In genomic region chr17:44095647-44096496, GRCh38 we compare ENCODE assay signal across 1 cellular context.
TF ChIP-seq lines count a peak whose summit lies in the region.

No MANE protein-coding gene starts in this region.

TF ChIP-seq in SK-N-SH, 30 proteins besides CTCF, POLR2A, EP300 and RAD21 (continued from another document):
- TF ChIP-seq USF2 (IDR thresholded peaks at IDR 0.05; ENCODE audit: borderline replicate concordance, low read depth, low read length) (no peak), RCOR1 (IDR thresholded peaks at IDR 0.05; ENCODE audit: low read length) (no peak), TEAD4 (IDR thresholded peaks at IDR 0.05; ENCODE audit: borderline replicate concordance, insufficient read depth) (no peak), NFIC (IDR thresholded peaks at IDR 0.05; ENCODE audit: borderline replicate concordance) (no peak), SMC3 (IDR thresholded peaks at IDR 0.05; ENCODE audit: low read depth, low read length) (peak; percentile 33; the same call in 1 of the 2 replicates), FOXM1 (IDR thresholded peaks at IDR 0.05; ENCODE audit: low read depth) (no peak), IRF3 (IDR thresholded peaks at IDR 0.05; ENCODE audit: low read depth, low read length) (no peak), GATA2 (CRISPR knock-in tag; IDR thresholded peaks at IDR 0.05) (no peak), ZBTB33 (IDR thresholded peaks at IDR 0.05; ENCODE audit: borderline replicate concordance, low read depth) (no peak), CHD2 (IDR thresholded peaks at IDR 0.05; ENCODE audit: low read length, partially characterized antibody) (peak; percentile 70), TCF12 (IDR thresholded peaks at IDR 0.05) (peak; percentile 57; the same call in 1 of the 2 replicates), NRF1 (IDR thresholded peaks at IDR 0.05; ENCODE audit: low read depth, low read length) (no peak), FOXJ3 (CRISPR knock-in tag; IDR thresholded peaks at IDR 0.05) (no peak), ELF1 (IDR thresholded peaks at IDR 0.05) (0 out of 2 replicates have a peak, but pooled peaks have one; percentile 32), RXRA (IDR thresholded peaks at IDR 0.05; ENCODE audit: borderline replicate concordance, low read depth) (no peak), EZH2phosphoT487 (IDR thresholded peaks at IDR 0.05; ENCODE audit: borderline replicate concordance, low read depth) (no peak), RFX5 (IDR thresholded peaks at IDR 0.05; ENCODE audit: low read length) (no peak), FOSL2 (IDR thresholded peaks at IDR 0.05; ENCODE audit: borderline replicate concordance, low read depth) (no peak)
- TF ChIP-seq, protein P1, sequence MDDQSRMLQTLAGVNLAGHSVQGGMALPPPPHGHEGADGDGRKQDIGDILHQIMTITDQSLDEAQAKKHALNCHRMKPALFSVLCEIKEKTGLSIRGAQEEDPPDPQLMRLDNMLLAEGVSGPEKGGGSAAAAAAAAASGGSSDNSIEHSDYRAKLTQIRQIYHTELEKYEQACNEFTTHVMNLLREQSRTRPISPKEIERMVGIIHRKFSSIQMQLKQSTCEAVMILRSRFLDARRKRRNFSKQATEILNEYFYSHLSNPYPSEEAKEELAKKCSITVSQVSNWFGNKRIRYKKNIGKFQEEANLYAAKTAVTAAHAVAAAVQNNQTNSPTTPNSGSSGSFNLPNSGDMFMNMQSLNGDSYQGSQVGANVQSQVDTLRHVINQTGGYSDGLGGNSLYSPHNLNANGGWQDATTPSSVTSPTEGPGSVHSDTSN (IDR thresholded peaks at IDR 0.05), result 0 out of 2 replicates have a peak, but pooled peaks have one; percentile 26
- TF ChIP-seq, protein P2, sequence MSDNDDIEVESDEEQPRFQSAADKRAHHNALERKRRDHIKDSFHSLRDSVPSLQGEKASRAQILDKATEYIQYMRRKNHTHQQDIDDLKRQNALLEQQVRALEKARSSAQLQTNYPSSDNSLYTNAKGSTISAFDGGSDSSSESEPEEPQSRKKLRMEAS (IDR thresholded peaks at IDR 0.05; ENCODE audit: low read depth), result 0 out of 2 replicates have a peak, but pooled peaks have one; percentile 22
- TF ChIP-seq, protein P3, sequence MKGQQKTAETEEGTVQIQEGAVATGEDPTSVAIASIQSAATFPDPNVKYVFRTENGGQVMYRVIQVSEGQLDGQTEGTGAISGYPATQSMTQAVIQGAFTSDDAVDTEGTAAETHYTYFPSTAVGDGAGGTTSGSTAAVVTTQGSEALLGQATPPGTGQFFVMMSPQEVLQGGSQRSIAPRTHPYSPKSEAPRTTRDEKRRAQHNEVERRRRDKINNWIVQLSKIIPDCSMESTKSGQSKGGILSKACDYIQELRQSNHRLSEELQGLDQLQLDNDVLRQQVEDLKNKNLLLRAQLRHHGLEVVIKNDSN (IDR thresholded peaks at IDR 0.05; ENCODE audit: borderline replicate concordance, low read depth), result no peak
- TF ChIP-seq, protein P4, sequence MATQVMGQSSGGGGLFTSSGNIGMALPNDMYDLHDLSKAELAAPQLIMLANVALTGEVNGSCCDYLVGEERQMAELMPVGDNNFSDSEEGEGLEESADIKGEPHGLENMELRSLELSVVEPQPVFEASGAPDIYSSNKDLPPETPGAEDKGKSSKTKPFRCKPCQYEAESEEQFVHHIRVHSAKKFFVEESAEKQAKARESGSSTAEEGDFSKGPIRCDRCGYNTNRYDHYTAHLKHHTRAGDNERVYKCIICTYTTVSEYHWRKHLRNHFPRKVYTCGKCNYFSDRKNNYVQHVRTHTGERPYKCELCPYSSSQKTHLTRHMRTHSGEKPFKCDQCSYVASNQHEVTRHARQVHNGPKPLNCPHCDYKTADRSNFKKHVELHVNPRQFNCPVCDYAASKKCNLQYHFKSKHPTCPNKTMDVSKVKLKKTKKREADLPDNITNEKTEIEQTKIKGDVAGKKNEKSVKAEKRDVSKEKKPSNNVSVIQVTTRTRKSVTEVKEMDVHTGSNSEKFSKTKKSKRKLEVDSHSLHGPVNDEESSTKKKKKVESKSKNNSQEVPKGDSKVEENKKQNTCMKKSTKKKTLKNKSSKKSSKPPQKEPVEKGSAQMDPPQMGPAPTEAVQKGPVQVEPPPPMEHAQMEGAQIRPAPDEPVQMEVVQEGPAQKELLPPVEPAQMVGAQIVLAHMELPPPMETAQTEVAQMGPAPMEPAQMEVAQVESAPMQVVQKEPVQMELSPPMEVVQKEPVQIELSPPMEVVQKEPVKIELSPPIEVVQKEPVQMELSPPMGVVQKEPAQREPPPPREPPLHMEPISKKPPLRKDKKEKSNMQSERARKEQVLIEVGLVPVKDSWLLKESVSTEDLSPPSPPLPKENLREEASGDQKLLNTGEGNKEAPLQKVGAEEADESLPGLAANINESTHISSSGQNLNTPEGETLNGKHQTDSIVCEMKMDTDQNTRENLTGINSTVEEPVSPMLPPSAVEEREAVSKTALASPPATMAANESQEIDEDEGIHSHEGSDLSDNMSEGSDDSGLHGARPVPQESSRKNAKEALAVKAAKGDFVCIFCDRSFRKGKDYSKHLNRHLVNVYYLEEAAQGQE (IDR thresholded peaks at IDR 0.05; ENCODE audit: low read depth, low read length), result no peak
